In genomic region chr6:2902470-2902762, GRCh38 we compare ENCODE assay signal across 1 cellular context.
TF ChIP-seq lines count a peak whose summit lies in the region.

No MANE protein-coding gene starts in this region.

TF ChIP-seq in GM23338, 12 proteins besides CTCF, POLR2A, EP300 and RAD21 (continued from another document):
- no peak for TF ChIP-seq REST (IDR thresholded peaks at IDR 0.05; ENCODE audit: unreplicated experiment)
- TF ChIP-seq JUNB (IDR thresholded peaks at IDR 0.05; ENCODE audit: unreplicated experiment): no peak
- no peak for TF ChIP-seq EZH2phosphoT487 (IDR thresholded peaks at IDR 0.05; ENCODE audit: unreplicated experiment)
- no peak for TF ChIP-seq POLR2AphosphoS5 (IDR thresholded peaks at IDR 0.05; ENCODE audit: low read depth)
- TF ChIP-seq ZNF114 (CRISPR knock-in tag; IDR thresholded peaks at IDR 0.05): no peak
- TF ChIP-seq STAT1 (IDR thresholded peaks at IDR 0.05; ENCODE audit: unreplicated experiment): no peak
- TF ChIP-seq CREB1 (CRISPR knock-in tag; IDR thresholded peaks at IDR 0.05; ENCODE audit: low read depth): no peak
- no peak for TF ChIP-seq ETS1 (IDR thresholded peaks at IDR 0.05)
